ENCODE assay signal across 30 cellular contexts in the genomic region with DNA sequence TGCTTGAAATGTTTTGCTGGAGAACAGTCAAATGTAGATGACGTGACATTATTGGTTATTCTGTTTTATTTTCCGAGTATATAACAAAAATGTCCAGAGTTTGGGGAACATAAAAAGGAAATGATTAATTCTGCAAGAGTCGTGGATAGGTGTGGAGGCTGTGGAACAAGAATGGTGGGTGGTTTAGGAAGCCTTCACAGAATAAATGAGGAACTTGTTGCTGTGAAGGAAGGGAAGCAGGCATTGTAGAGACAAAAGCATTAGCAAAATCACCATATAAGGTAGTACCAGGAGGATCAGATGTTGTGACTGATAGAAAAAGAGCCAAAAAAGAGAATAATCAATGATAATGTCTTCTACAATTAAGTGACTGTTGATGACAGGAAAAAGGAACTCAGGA.
"Had no signal": no experiment of that assay in that cellular context is flagged by ENCODE, and none has a peak within 500 bp of the region (broad histone marks: within the 10 kb centered on the region; RNA-seq: fewer than 3 reads in every experiment).

No MANE protein-coding gene starts in this region.

- H3K4me3 ChIP-seq: adrenal gland, ascending aorta, lower lobe of right lung, mucosa of descending colon, stomach, suprapubic skin, tibial nerve, uterus had no signal

- H3K4me1 ChIP-seq: adrenal gland, ascending aorta, lower lobe of right lung, stomach, suprapubic skin, tibial nerve, uterus had no signal

- FAIRE-seq: small intestine had no signal

- H3K36me3 ChIP-seq: adrenal gland, ascending aorta, brain microvascular endothelial cell, lower lobe of right lung, stomach, suprapubic skin, tibial nerve, uterus had no signal

- ATAC-seq: activated CD4-positive, CD25-positive, alpha-beta regulatory T cell treated with anti-CD3 and anti-CD28 coated beads, Interleukin-2, amount 50 U/mL, for 24 hours; activated CD8-positive, alpha-beta memory T cell treated with anti-CD3 and anti-CD28 coated beads, Interleukin-2, amount 10 ng/mL, durations not matched to agents 7 days and 5 days; activated CD8-positive, alpha-beta T cell treated with anti-CD3 and anti-CD28 coated beads for 36 hours; left lobe of liver; lower lobe of right lung; mucosa of descending colon; sciatic nerve; stimulated activated effector memory CD8-positive, alpha-beta T cell treated with anti-CD3 and anti-CD28 coated beads, Interleukin-12 subunit alpha, Interleukin-12 subunit beta, amount 100 ng/mL, for 72 hours had no signal

- H3K27me3 ChIP-seq: adrenal gland, ascending aorta, brain microvascular endothelial cell, stomach, suprapubic skin, tibial nerve, uterus had no signal

- H3K9me3 ChIP-seq: adrenal gland, ascending aorta, lower lobe of right lung, mucosa of descending colon, stomach, suprapubic skin, tibial nerve, uterus had no signal

- DNase-seq: activated CD4-positive, alpha-beta T cell treated with anti-CD3 and anti-CD28 coated beads, Interleukin-2, amount 10 ng/mL, durations not matched to agents 7 days and 5 days; activated CD8-positive, alpha-beta memory T cell treated with anti-CD3 and anti-CD28 coated beads, Interleukin-2, amount 10 ng/mL, durations not matched to agents 7 days and 5 days; activated CD8-positive, alpha-beta T cell treated with anti-CD3 and anti-CD28 coated beads for 36 hours; activated naive CD4-positive, alpha-beta T cell; activated T-cell treated with anti-CD3 and anti-CD28 coated beads for 4 hours; adrenal gland; brain microvascular endothelial cell; caudate nucleus; dermis blood vessel endothelial cell; effector CD8-positive, alpha-beta T cell; erythroblast; foreskin fibroblast; immature natural killer cell; lower lobe of right lung; mesendoderm; mucosa of descending colon; naive B cell; occipital lobe; posterior cingulate gyrus; small intestine; stimulated activated CD4-positive, alpha-beta T cell treated with anti-CD3 and anti-CD28 coated beads, Interleukin-2, amount 100 ng/mL, for 24 hours; stomach; uterus had no signal

- H3K27ac ChIP-seq: adrenal gland, ascending aorta, brain microvascular endothelial cell, lower lobe of right lung, stomach, suprapubic skin, tibial nerve, uterus had no signal
